Comparison of ENCODE assay signal across 1 cellular context in the genomic region with DNA sequence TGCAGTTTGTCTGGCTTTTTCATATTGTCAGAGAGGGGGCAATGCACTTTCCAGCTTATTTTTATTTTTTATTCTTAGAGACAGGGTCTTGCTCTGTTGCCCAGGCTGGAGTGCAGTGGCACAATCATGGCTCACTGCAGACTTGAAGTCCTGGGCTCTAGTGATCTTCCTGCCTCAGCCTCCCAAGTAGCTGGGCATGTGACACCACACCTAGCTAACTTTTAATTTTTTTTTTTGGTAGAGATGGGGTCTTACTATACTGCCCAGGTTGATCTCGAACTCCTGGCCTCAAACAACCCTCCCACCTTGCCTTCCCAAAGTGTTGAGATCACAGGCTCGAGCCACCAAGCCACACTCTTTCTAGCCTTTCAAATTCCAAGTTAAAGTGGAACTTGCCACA.
TF ChIP-seq lines count a peak whose summit lies in the region.

No MANE protein-coding gene starts in this region.

TF ChIP-seq in GM23338, 12 proteins besides CTCF, POLR2A, EP300 and RAD21 (continued from another document):
- TF ChIP-seq, protein P1, sequence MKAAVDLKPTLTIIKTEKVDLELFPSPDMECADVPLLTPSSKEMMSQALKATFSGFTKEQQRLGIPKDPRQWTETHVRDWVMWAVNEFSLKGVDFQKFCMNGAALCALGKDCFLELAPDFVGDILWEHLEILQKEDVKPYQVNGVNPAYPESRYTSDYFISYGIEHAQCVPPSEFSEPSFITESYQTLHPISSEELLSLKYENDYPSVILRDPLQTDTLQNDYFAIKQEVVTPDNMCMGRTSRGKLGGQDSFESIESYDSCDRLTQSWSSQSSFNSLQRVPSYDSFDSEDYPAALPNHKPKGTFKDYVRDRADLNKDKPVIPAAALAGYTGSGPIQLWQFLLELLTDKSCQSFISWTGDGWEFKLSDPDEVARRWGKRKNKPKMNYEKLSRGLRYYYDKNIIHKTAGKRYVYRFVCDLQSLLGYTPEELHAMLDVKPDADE (IDR thresholded peaks at IDR 0.05) = no peak
- no peak for TF ChIP-seq STAT1 (IDR thresholded peaks at IDR 0.05; ENCODE audit: unreplicated experiment)
